Comparison of ENCODE assay signal across 8 cellular contexts in genomic region chrX:40097492-40098263, GRCh38. TPM values are rescaled to one million over a fixed set of nuclear protein-coding genes. Genes with fewer than 3 reads are reported as not detected.
A peak's percentile ranks its signal among the peaks of the same experiment; 100 is the strongest.
DNase-seq lines count a peak whose midpoint lies in the region; ATAC-seq and TF ChIP-seq lines count a peak whose summit lies in the region.

BCOR (minus strand) TSS chrX:40097958; CDS start chrX:40077929, 20,029 bp downstream.

- peak within 1 kb of the TSS; percentile 81 for H3K4me3 Mint-ChIP-seq in activated naive CD4-positive, alpha-beta T cell treated with anti-CD3 and anti-CD28 coated beads, Interleukin-2, amount 10 ng/mL, durations not matched to agents 7 days and 5 days
- H3K4me3 Mint-ChIP-seq in glutamatergic neuron (ENCODE audit: unreplicated experiment), result peak within 1 kb of the TSS; percentile 79

- peak within 1 kb of the TSS; percentile 94 for H3K27ac Mint-ChIP-seq in activated naive CD4-positive, alpha-beta T cell treated with anti-CD3 and anti-CD28 coated beads, Interleukin-2, amount 10 ng/mL, durations not matched to agents 7 days and 5 days
- peak within 1 kb of the TSS; percentile 79 for H3K27ac Mint-ChIP-seq in glutamatergic neuron (ENCODE audit: unreplicated experiment)

- H3K9me3 ChIP-seq in parathyroid adenoma (ENCODE audit: control insufficient read depth, low read length), result no peaks in the 10 kb centered on the region

- peak in 70 of 76 experiments; percentile 1 to 78 (median 59) for DNase-seq in HUDEP-2 (lab: John Stamatoyannopoulos, UW; ENCODE audit: unreplicated experiment in 76 of 76)
- DNase-seq in SK-MEL-5 (ENCODE audit: low read depth, low spot score), result peak; percentile 42
- peak; percentile 83 for DNase-seq in activated naive CD4-positive, alpha-beta T cell treated with anti-CD3 and anti-CD28 coated beads, Interleukin-2, amount 10 ng/mL, durations not matched to agents 7 days and 5 days
- peak; percentile 75 for DNase-seq in glutamatergic neuron

- TF ChIP-seq CTCF in GM12875 (IDR thresholded peaks at IDR 0.05; ENCODE audit: borderline replicate concordance, insufficient read depth, low read depth, low read length) (0 out of 2 replicates have a peak, but pooled peaks have one; percentile 1), glutamatergic neuron (IDR thresholded peaks at IDR 0.05; ENCODE audit: partially characterized antibody, unreplicated experiment) (no peak), parathyroid adenoma (IDR thresholded peaks at IDR 0.05) (no peak)

- H3K4me3 ChIP-seq in GM12875 (ENCODE audit: low read depth, low read length) (peak within 1 kb of the TSS; percentile 58), parathyroid adenoma (ENCODE audit: low read depth, low read length) (peak within 1 kb of the TSS; percentile 60), urinary bladder (ENCODE audit: low read depth, low read length) (peak within 1 kb of the TSS; percentile 83)

- peak within 1 kb of the TSS; percentile 62 for H2AFZ ChIP-seq in parathyroid adenoma

- H3K4me1 Mint-ChIP-seq in activated naive CD4-positive, alpha-beta T cell treated with anti-CD3 and anti-CD28 coated beads, Interleukin-2, amount 10 ng/mL, durations not matched to agents 7 days and 5 days, result peaks cover 30% of the 10 kb centered on the region
- H3K4me1 Mint-ChIP-seq in glutamatergic neuron (ENCODE audit: low read depth, unreplicated experiment), result peaks cover 15% of the 10 kb centered on the region

- H3K27me3 ChIP-seq in parathyroid adenoma (ENCODE audit: control insufficient read depth, insufficient read depth, low read length), result no peaks in the 10 kb centered on the region

- H3K27ac ChIP-seq in parathyroid adenoma (peak within 1 kb of the TSS; percentile 83), urinary bladder (ENCODE audit: low read depth) (peak within 1 kb of the TSS; percentile 85)

- no peak within 1 kb of the TSS for H3K9ac ChIP-seq in parathyroid adenoma

- under 1% methylated on average over 86 of the region's 100 CpGs for WGBS in urinary bladder

- H3K27me3 Mint-ChIP-seq in activated naive CD4-positive, alpha-beta T cell treated with anti-CD3 and anti-CD28 coated beads, Interleukin-2, amount 10 ng/mL, durations not matched to agents 7 days and 5 days, result no peaks in the 10 kb centered on the region
- H3K27me3 Mint-ChIP-seq in glutamatergic neuron (ENCODE audit: unreplicated experiment), result peaks cover 10% of the 10 kb centered on the region

- in situ Hi-C loops in SK-MEL-5 (cut with HindIII; ENCODE audit: low pct_unique_long_range_greater_than_20kb, low sequenced_read_pairs), result no loop called here

- H3K4me1 ChIP-seq in parathyroid adenoma (no peaks in the 10 kb centered on the region), urinary bladder (ENCODE audit: insufficient read depth) (no peaks in the 10 kb centered on the region)

- H3K36me3 ChIP-seq in parathyroid adenoma (ENCODE audit: control insufficient read depth, insufficient read depth, low read length) (no peaks in the 10 kb centered on the region), urinary bladder (ENCODE audit: insufficient read depth) (no peaks in the 10 kb centered on the region)

- H3K79me2 ChIP-seq in parathyroid adenoma, result peaks cover 4% of the 10 kb centered on the region

- peak within 1 kb of the TSS; percentile 70 for H3K4me2 ChIP-seq in parathyroid adenoma (ENCODE audit: low read length)

- ATAC-seq in HG03520 (IDR thresholded peaks at IDR 0.05; ENCODE audit: unreplicated experiment), result no peak

- H3K9me3 Mint-ChIP-seq in activated naive CD4-positive, alpha-beta T cell treated with anti-CD3 and anti-CD28 coated beads, Interleukin-2, amount 10 ng/mL, durations not matched to agents 7 days and 5 days, result no peaks in the 10 kb centered on the region
- peaks cover 15% of the 10 kb centered on the region for H3K9me3 Mint-ChIP-seq in glutamatergic neuron (ENCODE audit: unreplicated experiment)

- peaks cover 10% of the 10 kb centered on the region for H3K36me3 Mint-ChIP-seq in activated naive CD4-positive, alpha-beta T cell treated with anti-CD3 and anti-CD28 coated beads, Interleukin-2, amount 10 ng/mL, durations not matched to agents 7 days and 5 days
- no peaks in the 10 kb centered on the region for H3K36me3 Mint-ChIP-seq in glutamatergic neuron (ENCODE audit: unreplicated experiment)

- CTCF ChIA-PET in activated naive CD4-positive, alpha-beta T cell treated with anti-CD3 and anti-CD28 coated beads, Interleukin-2, amount 10 ng/mL, durations not matched to agents 7 days and 5 days (lab: Charles Lee), result interaction anchor here (0.7 kb wide), 1 partner anchor 92 kb away, joined by 3 read pairs; no protein-coding TSS in a partner anchor

RNA-seq across cellular contexts. Expression of gene BCOR, which starts in this region (rescaled TPM):
- 21.2 and 24.3 TPM in 2 replicates for total RNA-seq in SK-MEL-5 (2014; rRNA removed; shearing (Covaris generic))
- 29.3 and 41.3 TPM in 2 replicates for polyA plus RNA-seq in SK-MEL-5 (2015; cell fraction: cytosol; rRNA removed)
- 14.4 and 20.7 TPM in 2 replicates for polyA plus RNA-seq in SK-MEL-5 (2015; cell fraction: nucleus; rRNA removed)
- total RNA-seq in glutamatergic neuron (ENCODE audit: unreplicated experiment) (59.0 TPM), urinary bladder (26.5 TPM)
- polyA plus RNA-seq in urinary bladder, result 20.8 TPM
